In the genomic region with DNA sequence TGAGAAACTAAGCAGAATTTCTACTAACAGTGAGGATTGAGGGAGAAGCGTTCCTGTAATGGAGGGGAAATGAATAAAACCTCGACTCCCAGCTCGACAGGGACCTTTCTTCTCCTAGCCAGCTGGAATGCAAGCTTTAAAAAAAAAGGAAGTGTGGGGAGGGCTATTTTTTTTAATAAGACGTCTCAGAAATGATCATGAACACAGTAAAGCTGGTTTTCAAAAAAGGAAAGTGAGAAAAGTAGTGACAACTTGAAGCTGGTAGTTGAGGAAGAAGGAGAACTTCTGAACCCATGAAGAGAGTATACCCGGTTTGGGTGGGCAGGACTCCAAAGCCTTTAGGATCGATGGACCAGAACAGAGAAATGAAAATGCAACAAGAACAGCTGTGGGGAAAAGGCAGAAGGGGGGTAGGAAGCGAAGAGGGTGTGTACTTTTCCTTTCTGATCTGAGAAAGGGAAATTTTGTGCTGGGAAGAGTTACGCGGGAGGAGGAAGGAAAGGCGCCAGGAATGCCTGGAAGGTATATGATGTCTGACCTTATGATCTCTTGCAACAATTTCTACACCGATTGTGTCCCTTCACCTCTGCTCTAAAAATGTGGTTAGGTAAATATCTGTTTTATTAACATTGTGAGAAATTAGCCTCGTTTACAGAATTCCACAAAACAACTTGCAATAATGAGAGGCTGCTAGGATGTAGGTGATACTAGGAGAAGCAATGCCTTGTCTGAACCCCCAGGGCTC, we compare ENCODE assay signal across 11 cellular contexts. TPM values are rescaled to one million over a fixed set of nuclear protein-coding genes. Genes with fewer than 3 reads are reported as not detected.
A peak's percentile ranks its signal among the peaks of the same experiment; 100 is the strongest.
DNase-seq lines count a peak whose midpoint lies in the region; ATAC-seq, FAIRE-seq and TF ChIP-seq lines count a peak whose summit lies in the region.
"Had no signal": no experiment of that assay in that cellular context is flagged by ENCODE, and none has a peak within 500 bp of the region (broad histone marks: within the 10 kb centered on the region; RNA-seq: fewer than 3 reads in every experiment).

No MANE protein-coding gene starts in this region.

- H3K27ac Mint-ChIP-seq in stimulated activated naive CD8-positive, alpha-beta T cell treated with anti-CD3 and anti-CD28 coated beads, Interleukin-15, Interleukin-2, amounts not matched to agents 100 ng/mL and 50 ng/mL, for 24 hours, result no peak overlapping the region
- H3K27ac Mint-ChIP-seq in naive B cell, result no peak overlapping the region

- no peak for FAIRE-seq in urothelium cell line (lab: Jason Lieb, UNC)
- FAIRE-seq in GM12892 (lab: Jason Lieb, UNC), result no peak

- no peak for DNase-seq in stimulated activated naive CD8-positive, alpha-beta T cell treated with anti-CD3 and anti-CD28 coated beads, Interleukin-15, Interleukin-2, amounts not matched to agents 100 U/mL and 50 U/mL, for 24 hours
- DNase-seq in naive B cell (no peak), vagina (ENCODE audit: extremely low spot score in 2 of 2) (no peak), urothelium cell line (ENCODE audit: low spot score) (no peak), GM12892 (ENCODE audit: insufficient read length) (no peak)
- DNase-seq: AML-193, Karpas-422 had no signal

- H3K9me3 Mint-ChIP-seq in stimulated activated naive CD8-positive, alpha-beta T cell treated with anti-CD3 and anti-CD28 coated beads, Interleukin-15, Interleukin-2, amounts not matched to agents 100 ng/mL and 50 ng/mL, for 24 hours, result peaks cover 4% of the 10 kb centered on the region
- H3K9me3 Mint-ChIP-seq in naive B cell, result peaks cover 0 to 13% (median 11%) of the 10 kb centered on the region in 7 donors

- 10 to 27% methylated on average over 12 of the region's 12 CpGs for WGBS in esophagus, 2 donors

- intact Hi-C loops in vagina (cut with DNase I), result no loop called here

- H3K36me3 Mint-ChIP-seq in stimulated activated naive CD8-positive, alpha-beta T cell treated with anti-CD3 and anti-CD28 coated beads, Interleukin-15, Interleukin-2, amounts not matched to agents 100 ng/mL and 50 ng/mL, for 24 hours (ENCODE audit: low read depth), result no peaks in the 10 kb centered on the region
- H3K36me3 Mint-ChIP-seq in naive B cell, result peaks cover 0 to 4% of the 10 kb centered on the region in 2 donors

- no peaks in the 10 kb centered on the region for H3K36me3 ChIP-seq in esophagus (ENCODE audit: control insufficient read depth in 2 of 2, insufficient read depth in 2 of 2, low read length in 1 of 2)
- no peaks in the 10 kb centered on the region for H3K36me3 ChIP-seq in vagina

- H3K4me1 ChIP-seq in esophagus (ENCODE audit: control insufficient read depth in 2 of 2, insufficient read depth in 2 of 2, low read length in 1 of 2) (peaks cover 2 to 4% of the 10 kb centered on the region in 2 donors), vagina (peaks cover 37% of the 10 kb centered on the region)

- H3K27me3 ChIP-seq in esophagus (ENCODE audit: control insufficient read depth in 1 of 2, insufficient read depth in 2 of 2, low read length in 2 of 2) (no peaks in the 10 kb centered on the region), vagina (no peaks in the 10 kb centered on the region)

- peak overlapping the region; percentile 12 for H3K4me3 Mint-ChIP-seq in stimulated activated naive CD8-positive, alpha-beta T cell treated with anti-CD3 and anti-CD28 coated beads, Interleukin-15, Interleukin-2, amounts not matched to agents 100 ng/mL and 50 ng/mL, for 24 hours
- peak overlapping the region in 7 of 8 donors; percentile 1 to 72 (median 53) for H3K4me3 Mint-ChIP-seq in naive B cell

- H3K4me1 Mint-ChIP-seq in stimulated activated naive CD8-positive, alpha-beta T cell treated with anti-CD3 and anti-CD28 coated beads, Interleukin-15, Interleukin-2, amounts not matched to agents 100 ng/mL and 50 ng/mL, for 24 hours (ENCODE audit: low read depth), result peaks cover 19% of the 10 kb centered on the region
- peaks cover 9 to 25% (median 16%) of the 10 kb centered on the region in 3 donors for H3K4me1 Mint-ChIP-seq in naive B cell

- H3K9me3 ChIP-seq in esophagus (ENCODE audit: control insufficient read depth in 2 of 2, insufficient read depth in 1 of 2, low read depth in 1 of 2, low read length in 1 of 2) (no peaks in the 10 kb centered on the region), vagina (no peaks in the 10 kb centered on the region)

- H3K27ac ChIP-seq in esophagus (ENCODE audit: low read depth in 2 of 2, low read length in 1 of 2) (peak overlapping the region; percentile 29 to 40), vagina (peak overlapping the region; percentile 50)
- H3K27ac ChIP-seq: RWPE1 had no signal

- no peak for TF ChIP-seq CTCF in vagina (IDR thresholded peaks at IDR 0.05)

- no peak for ATAC-seq in stimulated activated naive CD8-positive, alpha-beta T cell treated with anti-CD3 and anti-CD28 coated beads, Interleukin-15, Interleukin-2, amounts not matched to agents 100 U/mL and 50 U/mL, for 24 hours
- peak in 1 of 2 donors; percentile 46 for ATAC-seq in naive B cell (ENCODE audit: low read depth in 2 of 2)
- ATAC-seq in GM21423 (IDR thresholded peaks at IDR 0.05; ENCODE audit: unreplicated experiment), result no peak

- H3K4me3 ChIP-seq in esophagus (ENCODE audit: low read depth in 1 of 2, low read length in 2 of 2), result no peak overlapping the region
- peak overlapping the region in 1 of 2 donors; percentile 18 for H3K4me3 ChIP-seq in vagina

- peaks cover 81% of the 10 kb centered on the region for H3K27me3 Mint-ChIP-seq in stimulated activated naive CD8-positive, alpha-beta T cell treated with anti-CD3 and anti-CD28 coated beads, Interleukin-15, Interleukin-2, amounts not matched to agents 100 ng/mL and 50 ng/mL, for 24 hours
- H3K27me3 Mint-ChIP-seq in naive B cell, result peaks cover 54 to 81% (median 58%) of the 10 kb centered on the region in 3 donors

- TF ChIP-seq POLR2A in vagina (IDR thresholded peaks at IDR 0.05) (no peak), GM12892 (IDR thresholded peaks at IDR 0.05; ENCODE audit: low read depth, low read length) (no peak)

RNA-seq across cellular contexts. Expression of gene CYP1B1, which starts 22.6 kb away (rescaled TPM):
- polyA plus RNA-seq in esophagus (1 to 10 TPM; 1.5 to 8.4 TPM), naive B cell (ENCODE audit: low read depth in 6 of 6) (1 to 10 TPM in 2 of 6 donors, under 1 TPM in 2, not detected in 2; 0.20 to 2.4 (median 0.87) TPM)
- 88.9 TPM for total RNA-seq in vagina
- 9.0 TPM for polyA plus RNA-seq in GM12892 (2012; ENCODE audit: missing spikeins)
